Comparison of ENCODE assay signal across 9 cellular contexts in the genomic region with DNA sequence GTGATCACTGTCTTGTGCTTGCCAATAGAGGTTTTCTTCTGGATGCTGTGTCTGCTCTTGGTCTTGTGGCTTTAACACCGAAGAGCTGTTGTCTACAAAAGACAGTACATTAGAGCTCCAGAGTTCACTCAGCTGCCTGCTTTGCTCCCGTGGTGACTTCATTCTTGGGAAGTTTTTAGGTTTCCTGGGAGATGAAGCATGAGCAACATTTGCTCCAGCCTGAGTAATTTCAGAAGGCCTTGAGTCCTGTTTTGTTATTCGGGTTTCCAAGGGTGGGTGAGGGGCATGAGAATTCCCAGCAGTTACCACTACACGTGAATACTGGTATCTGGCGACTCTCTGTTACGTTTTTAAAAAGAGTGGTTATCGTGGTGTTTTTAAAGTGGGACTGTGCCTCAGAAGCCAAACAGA.
DNase-seq lines count a peak whose midpoint lies in the region; TF ChIP-seq lines count a peak whose summit lies in the region.
"Had no signal": no experiment of that assay in that cellular context is flagged by ENCODE, and none has a peak within 500 bp of the region (broad histone marks: within the 10 kb centered on the region; RNA-seq: fewer than 3 reads in every experiment).

No MANE protein-coding gene starts in this region.

- H3K79me2 ChIP-seq in ACC112 (ENCODE audit: control insufficient read depth, insufficient read depth, low read length, unreplicated experiment), result no peaks in the 10 kb centered on the region
- no peaks in the 10 kb centered on the region for H3K79me2 ChIP-seq in fibroblast of lung (ENCODE audit: control insufficient read depth, insufficient read depth, low read length)

- H3K9ac ChIP-seq in NT2/D1 (ENCODE audit: insufficient read length, low read depth), result no peak overlapping the region
- H3K9ac ChIP-seq in fibroblast of lung (ENCODE audit: insufficient read depth, low read length), result peak overlapping the region; percentile 54

- no peaks in the 10 kb centered on the region for H4K20me1 ChIP-seq in fibroblast of lung (ENCODE audit: control insufficient read depth, extremely low read depth, insufficient read depth, low read length)

- H3K36me3 Mint-ChIP-seq in nephron (ENCODE audit: low read depth), result no peaks in the 10 kb centered on the region

- H3K4me1 Mint-ChIP-seq in nephron, result peaks cover 38% of the 10 kb centered on the region

- H3K4me1 ChIP-seq in ACC112 (ENCODE audit: control insufficient read depth, insufficient read depth, low read length, unreplicated experiment) (peaks cover 14% of the 10 kb centered on the region), NT2/D1 (ENCODE audit: insufficient read depth, insufficient read length) (no peaks in the 10 kb centered on the region), fibroblast of lung (ENCODE audit: control insufficient read depth, extremely low read depth, insufficient read depth, low read length) (peaks cover 16% of the 10 kb centered on the region)

- H3K27me3 ChIP-seq in ACC112 (ENCODE audit: insufficient read depth, low read length), result no peaks in the 10 kb centered on the region
- H3K27me3 ChIP-seq in NT2/D1 (ENCODE audit: insufficient read depth, insufficient read length), result no peaks in the 10 kb centered on the region
- H3K27me3 ChIP-seq in fibroblast of lung (ENCODE audit: control insufficient read depth, insufficient read depth, low read length), result no peaks in the 10 kb centered on the region

- peak overlapping the region; percentile 67 to 95 (median 83) for H3K27ac Mint-ChIP-seq in nephron

- H3K9me3 Mint-ChIP-seq in nephron, result no peaks in the 10 kb centered on the region

- DNase-seq in NT2/D1 (ENCODE audit: low read depth, low spot score), result peak; percentile 63
- DNase-seq in fibroblast of lung (ENCODE audit: low read depth in 2 of 2), result peak; percentile 91 to 98
- no peak for DNase-seq in activated CD8-positive, alpha-beta memory T cell treated with anti-CD3 and anti-CD28 coated beads, Interleukin-2, amount 50 U/mL, for 4 hours
- DNase-seq in ureter (ENCODE audit: low spot score), result no peak
- no peak for DNase-seq in SHP77 (lab: John Stamatoyannopoulos, UW)
- DNase-seq in NCI-H2107 (lab: John Stamatoyannopoulos, UW), result no peak
- DNase-seq: NCI-H1930 had no signal

- H3K9me3 ChIP-seq in NT2/D1 (ENCODE audit: insufficient read depth, low read length) (no peaks in the 10 kb centered on the region), fibroblast of lung (ENCODE audit: control insufficient read depth, insufficient read depth, low read depth, low read length) (no peaks in the 10 kb centered on the region)

- H3K4me3 ChIP-seq in ACC112 (ENCODE audit: low read depth, low read length) (peak overlapping the region; percentile 22), NT2/D1 (ENCODE audit: insufficient read length, low read depth) (no peak overlapping the region), fibroblast of lung (replicated peaks in 1 of 4; ENCODE audit: control extremely low read depth in 1 of 4, insufficient read depth in 1 of 4, low read depth in 3 of 4, low read length in 4 of 4) (peak overlapping the region in 1 of 4 experiments; percentile 29)

- peak overlapping the region; percentile 80 for H3K4me2 ChIP-seq in fibroblast of lung (ENCODE audit: extremely low read depth, insufficient read depth, low read length)

- H3K27me3 Mint-ChIP-seq in nephron (ENCODE audit: low read depth), result peaks cover 4% of the 10 kb centered on the region

- H3K4me3 Mint-ChIP-seq in nephron, result peak overlapping the region; percentile 9 to 23 (median 10)

- no peak for TF ChIP-seq CTCF in fibroblast of lung (conservative IDR thresholded peaks at IDR 0.05 in 1 of 2, IDR thresholded peaks at IDR 0.05 in 1 of 2; ENCODE audit: low read depth in 1 of 2, low read length in 2 of 2)
- TF ChIP-seq CTCF in nephron (IDR thresholded peaks at IDR 0.05; ENCODE audit: unreplicated experiment in 3 of 3), result no peak

- H2AFZ ChIP-seq in ACC112 (ENCODE audit: low read length, unreplicated experiment), result peak overlapping the region; percentile 80
- peak overlapping the region; percentile 33 for H2AFZ ChIP-seq in fibroblast of lung (ENCODE audit: low read length)

- no peaks in the 10 kb centered on the region for H3K36me3 ChIP-seq in ACC112 (ENCODE audit: insufficient read depth, low read length)
- peaks cover 3% of the 10 kb centered on the region for H3K36me3 ChIP-seq in NT2/D1 (ENCODE audit: insufficient read depth, insufficient read length, low read length)
- H3K36me3 ChIP-seq in fibroblast of lung (ENCODE audit: control insufficient read depth, insufficient read depth, low read length), result no peaks in the 10 kb centered on the region

- H3K27ac ChIP-seq in ACC112 (ENCODE audit: low read depth, low read length), result peak overlapping the region; percentile 42
- peak overlapping the region; percentile 90 for H3K27ac ChIP-seq in fibroblast of lung (ENCODE audit: insufficient read depth, low read length)

Comparison
In these comparisons a context has a peak if more than half of its experiments do, and no peak if none do; other contexts are left out.
1. DNase-seq: peak in NT2/D1 (single experiment) and fibroblast of lung (2 of 2); none in activated CD8-positive, alpha-beta memory T cell treated with anti-CD3 and anti-CD28 coated beads, Interleukin-2, amount 50 U/mL, for 4 hours (single experiment), ureter (single experiment), SHP77 (0 of 2) and NCI-H2107 (single experiment).